Comparison of ENCODE assay signal across 10 cellular contexts in genomic region chr1:173149887-173150286, GRCh38. TPM values are rescaled to one million over a fixed set of nuclear protein-coding genes. Genes with fewer than 3 reads are reported as not detected.
DNase-seq lines count a peak whose midpoint lies in the region; ATAC-seq and TF ChIP-seq lines count a peak whose summit lies in the region.
"Had no signal": no experiment of that assay in that cellular context is flagged by ENCODE, and none has a peak within 500 bp of the region (broad histone marks: within the 10 kb centered on the region; RNA-seq: fewer than 3 reads in every experiment).

No MANE protein-coding gene starts in this region.

- H3K27ac Mint-ChIP-seq in endothelial cell (ENCODE audit: unreplicated experiment), result no peak overlapping the region
- H3K27ac Mint-ChIP-seq: CD4-positive, alpha-beta T cell had no signal

- peaks cover 8% of the 10 kb centered on the region for H3K4me1 ChIP-seq in RWPE2 (ENCODE audit: insufficient read depth, poor library complexity, severe bottlenecking)

- TF ChIP-seq CTCF in RWPE2 (IDR thresholded peaks at IDR 0.05; ENCODE audit: poor library complexity, severe bottlenecking) (no peak), endothelial cell (IDR thresholded peaks at IDR 0.05; ENCODE audit: unreplicated experiment) (no peak)

- H3K27ac ChIP-seq in RWPE2 (ENCODE audit: poor library complexity, severe bottlenecking), result no peak overlapping the region

- no peaks in the 10 kb centered on the region for H3K27me3 ChIP-seq in RWPE2 (ENCODE audit: insufficient read depth, poor library complexity, severe bottlenecking)

- intact Hi-C loops in left ventricle myocardium superior (cut with micrococcal nuclease), result no loop called here

- H3K4me3 ChIP-seq in RWPE2 (ENCODE audit: severe bottlenecking), result no peak overlapping the region

- DNase-seq in A172 (ENCODE audit: low spot score) (peak; percentile 35), GM04504 (ENCODE audit: low read depth) (peak; percentile 80), RWPE2 (ENCODE audit: low spot score) (no peak), left ventricle myocardium superior (no peak), endothelial cell (ENCODE audit: low spot score) (no peak)
- DNase-seq: CD4-positive, alpha-beta T cell; NCI-H1417 treated with DMSO at 0.1 percent for 48 hours had no signal

- no peaks in the 10 kb centered on the region for H3K36me3 ChIP-seq in RWPE2 (ENCODE audit: low read depth)

- H3K36me3 Mint-ChIP-seq in endothelial cell (ENCODE audit: low read depth, unreplicated experiment), result peaks cover 15% of the 10 kb centered on the region

- no peak overlapping the region for H3K4me3 Mint-ChIP-seq in endothelial cell (ENCODE audit: unreplicated experiment)
- H3K4me3 Mint-ChIP-seq: CD4-positive, alpha-beta T cell had no signal

- no peaks in the 10 kb centered on the region for H3K27me3 Mint-ChIP-seq in endothelial cell (ENCODE audit: unreplicated experiment)

- no peaks in the 10 kb centered on the region for H3K4me1 Mint-ChIP-seq in endothelial cell (ENCODE audit: unreplicated experiment)

- peak; percentile 94 for ATAC-seq in RWPE2 (ENCODE audit: low read depth)
- ATAC-seq in left ventricle myocardium superior, result peak; percentile 61
- no peak for ATAC-seq in HG03039 (IDR thresholded peaks at IDR 0.05; ENCODE audit: unreplicated experiment)
- no peak for ATAC-seq in GM18502 (IDR thresholded peaks at IDR 0.05; ENCODE audit: poor library complexity, unreplicated experiment)
- ATAC-seq in HG03342 (IDR thresholded peaks at IDR 0.05; ENCODE audit: unreplicated experiment), result no peak

- no peaks in the 10 kb centered on the region for H3K9me3 ChIP-seq in RWPE2 (ENCODE audit: severe bottlenecking)

- H3K9me3 Mint-ChIP-seq in endothelial cell (ENCODE audit: unreplicated experiment), result peaks cover 7% of the 10 kb centered on the region

RNA-seq across cellular contexts. Expression of gene TNFSF4, which starts 57.2 kb away (rescaled TPM):
- total RNA-seq in A172 (2014; rRNA removed; shearing (Covaris generic)), result 60.3 and 63.8 TPM in 2 replicates
- total RNA-seq in left ventricle myocardium superior (0.40 TPM), endothelial cell (ENCODE audit: unreplicated experiment) (0.15 TPM)

Comparison
In these comparisons a context has a peak if more than half of its experiments do, and no peak if none do; other contexts are left out.
1. DNase-seq: peak in A172 (single experiment) and GM04504 (single experiment); none in RWPE2 (single experiment), left ventricle myocardium superior (single experiment) and endothelial cell (single experiment).
2. ATAC-seq: peak in RWPE2 (single experiment) and left ventricle myocardium superior (single experiment); none in HG03039 (single experiment), GM18502 (single experiment) and HG03342 (single experiment).
3. RNA of gene TNFSF4, which starts 57.2 kb away (total RNA-seq): 60.3 to 63.8 TPM in A172; 0.40 TPM in left ventricle myocardium superior (single experiment) and 0.15 TPM in endothelial cell (single experiment); every median in the first group is over 10 times any median in the second.